Comparison of ENCODE assay signal across 1 cellular context in the genomic region with DNA sequence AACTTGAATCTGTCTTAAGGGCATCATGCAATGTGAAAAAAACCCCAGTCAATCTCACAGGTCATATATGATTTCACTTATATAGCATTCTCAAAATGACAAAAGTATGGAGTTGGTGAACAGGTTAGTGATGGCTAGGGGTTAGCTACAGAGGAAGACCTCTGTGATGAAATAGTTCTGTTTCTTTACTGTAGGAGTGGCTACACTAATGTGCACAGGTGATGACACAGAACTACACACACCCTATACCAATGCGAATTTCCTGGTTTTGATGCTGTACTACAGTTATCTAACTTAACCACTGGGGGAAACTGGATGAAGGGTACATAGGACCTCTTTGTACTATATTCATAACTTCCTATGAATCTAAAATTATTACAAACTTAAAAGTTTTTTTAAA.
TF ChIP-seq lines count a peak whose summit lies in the region.

No MANE protein-coding gene starts in this region.

TF ChIP-seq in HCT116, 20 proteins besides CTCF, POLR2A, EP300 and RAD21 (continued from another document):
- TF ChIP-seq, protein P1, sequence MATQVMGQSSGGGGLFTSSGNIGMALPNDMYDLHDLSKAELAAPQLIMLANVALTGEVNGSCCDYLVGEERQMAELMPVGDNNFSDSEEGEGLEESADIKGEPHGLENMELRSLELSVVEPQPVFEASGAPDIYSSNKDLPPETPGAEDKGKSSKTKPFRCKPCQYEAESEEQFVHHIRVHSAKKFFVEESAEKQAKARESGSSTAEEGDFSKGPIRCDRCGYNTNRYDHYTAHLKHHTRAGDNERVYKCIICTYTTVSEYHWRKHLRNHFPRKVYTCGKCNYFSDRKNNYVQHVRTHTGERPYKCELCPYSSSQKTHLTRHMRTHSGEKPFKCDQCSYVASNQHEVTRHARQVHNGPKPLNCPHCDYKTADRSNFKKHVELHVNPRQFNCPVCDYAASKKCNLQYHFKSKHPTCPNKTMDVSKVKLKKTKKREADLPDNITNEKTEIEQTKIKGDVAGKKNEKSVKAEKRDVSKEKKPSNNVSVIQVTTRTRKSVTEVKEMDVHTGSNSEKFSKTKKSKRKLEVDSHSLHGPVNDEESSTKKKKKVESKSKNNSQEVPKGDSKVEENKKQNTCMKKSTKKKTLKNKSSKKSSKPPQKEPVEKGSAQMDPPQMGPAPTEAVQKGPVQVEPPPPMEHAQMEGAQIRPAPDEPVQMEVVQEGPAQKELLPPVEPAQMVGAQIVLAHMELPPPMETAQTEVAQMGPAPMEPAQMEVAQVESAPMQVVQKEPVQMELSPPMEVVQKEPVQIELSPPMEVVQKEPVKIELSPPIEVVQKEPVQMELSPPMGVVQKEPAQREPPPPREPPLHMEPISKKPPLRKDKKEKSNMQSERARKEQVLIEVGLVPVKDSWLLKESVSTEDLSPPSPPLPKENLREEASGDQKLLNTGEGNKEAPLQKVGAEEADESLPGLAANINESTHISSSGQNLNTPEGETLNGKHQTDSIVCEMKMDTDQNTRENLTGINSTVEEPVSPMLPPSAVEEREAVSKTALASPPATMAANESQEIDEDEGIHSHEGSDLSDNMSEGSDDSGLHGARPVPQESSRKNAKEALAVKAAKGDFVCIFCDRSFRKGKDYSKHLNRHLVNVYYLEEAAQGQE (IDR thresholded peaks at IDR 0.05; ENCODE audit: low read depth): no peak
